Comparison of ENCODE assay signal across 9 cellular contexts in genomic region chr9:129944501-129945116, GRCh38.
DNase-seq lines count a peak whose midpoint lies in the region; ATAC-seq, FAIRE-seq and TF ChIP-seq lines count a peak whose summit lies in the region.
"Had no signal": no experiment of that assay in that cellular context is flagged by ENCODE, and none has a peak within 500 bp of the region (broad histone marks: within the 10 kb centered on the region; RNA-seq: fewer than 3 reads in every experiment).

No MANE protein-coding gene starts in this region.

- peaks cover 13% of the 10 kb centered on the region; the same call in 1 of the 2 replicates for H3F3A ChIP-seq in SU-DHL-6 (ENCODE audit: insufficient read depth)

- TF ChIP-seq EP300 in GM12878 (IDR thresholded peaks at IDR 0.05; ENCODE audit: borderline replicate concordance in 1 of 2, control insufficient read depth in 1 of 2, low read depth in 2 of 2, low read length in 2 of 2) = no peak

- CTCF ChIA-PET in CD4-positive, alpha-beta T cell (lab: Charles Lee) = interaction anchor here (0.7 to 2.1 kb wide), 5 partner anchors 19 to 94 kb away, joined by 3 to 7 read pairs (median 4); no protein-coding TSS in a partner anchor
- CTCF ChIA-PET in GM12878 (lab: Yijun Ruan, JAX) = no interaction called here

- TF ChIP-seq POLR2A in GM12878 (IDR thresholded peaks at IDR 0.05; ENCODE audit: low read depth, low read length) (0 out of 2 replicates have a peak, but pooled peaks have one; percentile 40), spleen (IDR thresholded peaks at IDR 0.05) (no peak)

- H4K20me1 ChIP-seq in SU-DHL-6 (ENCODE audit: low read depth, low read length) = 0 out of 2 replicates have a peak, but pooled peaks cover 4% of the 10 kb centered on the region
- no peaks in the 10 kb centered on the region for H4K20me1 ChIP-seq in GM12878 (ENCODE audit: control insufficient read depth, insufficient read depth)

- in situ Hi-C loops in GM12878 (cut with MboI) = no loop called here

- peaks cover 64% of the 10 kb centered on the region for H3K36me3 Mint-ChIP-seq in CD4-positive, alpha-beta T cell (ENCODE audit: low read depth)

- SMC1A ChIA-PET in GM12878 (lab: Charles Lee; ENCODE audit: uncharacterized antibody, unreplicated experiment) = interaction anchor here (0.7 to 1.4 kb wide), 3 partner anchors 11 to 56 kb away, joined by 3 to 4 read pairs (median 3); no protein-coding TSS in a partner anchor

- H3K36me3 ChIP-seq in SU-DHL-6 (ENCODE audit: low read length) = peaks cover 25% of the 10 kb centered on the region
- peaks cover 18 to 59% of the 10 kb centered on the region in 2 experiments for H3K36me3 ChIP-seq in GM12878 (ENCODE audit: control insufficient read depth in 2 of 2, insufficient read depth in 2 of 2, low read length in 1 of 2)
- H3K36me3 ChIP-seq in spleen = peaks cover 3 to 69% (median 12%) of the 10 kb centered on the region in 6 donors

- no peak overlapping the region for H3K4me2 ChIP-seq in SU-DHL-6 (ENCODE audit: low read depth, low read length, poor library complexity, severe bottlenecking)
- no peak overlapping the region for H3K4me2 ChIP-seq in GM12878 (ENCODE audit: control insufficient read depth, insufficient read depth)

- no peak overlapping the region for H3K9ac ChIP-seq in SU-DHL-6 (ENCODE audit: low read length)
- no peak overlapping the region for H3K9ac ChIP-seq in GM12878 (ENCODE audit: control insufficient read depth, insufficient read depth, low read length)

- H3K27me3 ChIP-seq in CD4-positive, alpha-beta T cell (ENCODE audit: control insufficient read depth, insufficient read depth, low read length) = no peaks in the 10 kb centered on the region
- no peaks in the 10 kb centered on the region for H3K27me3 ChIP-seq in SU-DHL-6 (ENCODE audit: low read length)
- H3K27me3 ChIP-seq in GM12878 (replicated peaks in 1 of 2; ENCODE audit: control insufficient read depth in 2 of 2, insufficient read depth in 2 of 2, low read length in 1 of 2) = no peaks in the 10 kb centered on the region
- no peaks in the 10 kb centered on the region for H3K27me3 ChIP-seq in spleen (replicated peaks in 1 of 7)
- no peaks in the 10 kb centered on the region for H3K27me3 ChIP-seq in foreskin keratinocyte

- peaks cover 67% of the 10 kb centered on the region for H3K4me1 Mint-ChIP-seq in CD4-positive, alpha-beta T cell (ENCODE audit: low read depth)

- H3K4me3 ChIP-seq in SU-DHL-6 (ENCODE audit: insufficient read depth, low read length, poor library complexity, severe bottlenecking) (no peak overlapping the region), GM12878 (no peak overlapping the region), spleen (peak overlapping the region in 1 of 8 donors; percentile 12)
- H3K4me3 ChIP-seq: HAP-1 had no signal

- H3K27me3 Mint-ChIP-seq in CD4-positive, alpha-beta T cell = no peaks in the 10 kb centered on the region

- no peaks in the 10 kb centered on the region for H3K9me2 ChIP-seq in SU-DHL-6 (replicated peaks; ENCODE audit: insufficient read depth, low read length)

- POLR2A ChIA-PET in CD4-positive, alpha-beta T cell (lab: Charles Lee) = interaction anchor here (0.7 to 3.6 kb wide), 21 partner anchors 8 to 109 kb away, joined by 3 to 43 read pairs (median 4); partner anchors contain the start of genes FNBP1 and GPR107
- POLR2A ChIA-PET in GM12878 (lab: Charles Lee) = interaction anchor here (0.7 to 1.0 kb wide), 2 partner anchors 11 to 48 kb away, joined by 3 read pairs; no protein-coding TSS in a partner anchor

- intact Hi-C loops in CD4-positive, alpha-beta T cell (cut with DNase I, micrococcal nuclease) = loop anchor here in 1 of 2 experiments (1.0 to 10.0 kb wide), 3 partner anchors 18 to 110 kb away; partner anchors contain the start of genes C9orf78 and USP20
- intact Hi-C loops in GM12878 (cut with micrococcal nuclease; ENCODE audit: unreplicated experiment) (no loop called here), spleen (cut with DNase I; ENCODE audit: low total_unique reads) (no loop called here)

- H3K9me3 Mint-ChIP-seq in CD4-positive, alpha-beta T cell = peaks cover 7% of the 10 kb centered on the region

- TF ChIP-seq CTCF in CD4-positive, alpha-beta T cell (IDR thresholded peaks at IDR 0.05) = no peak
- no peak for TF ChIP-seq CTCF in SU-DHL-6 (IDR thresholded peaks at IDR 0.05; ENCODE audit: insufficient read depth, low read length, poor library complexity, severe bottlenecking)
- TF ChIP-seq CTCF in GM12878 (IDR thresholded peaks at IDR 0.05 in 2 of 3, conservative IDR thresholded peaks at IDR 0.05 in 1 of 3; ENCODE audit: control insufficient read depth in 2 of 3, extremely low read depth in 1 of 3, insufficient read depth in 1 of 3, low read depth in 3 of 3, low read length in 3 of 3) = no peak
- peak in 9 of 11 experiments; percentile 13 to 70 (median 42) for TF ChIP-seq CTCF in spleen (IDR thresholded peaks at IDR 0.05 in 8 of 11, conservative IDR thresholded peaks at IDR 0.05 in 3 of 11)
- TF ChIP-seq CTCF in foreskin keratinocyte (conservative IDR thresholded peaks at IDR 0.05) = no peak

- RAD21 ChIA-PET in GM12878 (lab: Charles Lee; ENCODE audit: unreplicated experiment) = no interaction called here

- BruUV-seq in GM12878 (replicated peaks; lab: Mats Ljungman, UMichigan) = TSS peak; percentile 7

- no peaks in the 10 kb centered on the region for H3K4me1 ChIP-seq in GM12878 (ENCODE audit: control insufficient read depth, insufficient read depth, low read length)
- peaks cover 28 to 83% (median 44%) of the 10 kb centered on the region in 6 donors for H3K4me1 ChIP-seq in spleen
- H3K4me1 ChIP-seq in foreskin keratinocyte = no peaks in the 10 kb centered on the region

- WGBS in GM12878 (ENCODE audit: insufficient coverage, insufficient replicate concordance, low lambda C conversion rate, missing lambda C conversion rate) = 88% methylated on average over 4 of the region's 6 CpGs
- 46 to 72% (median 55%) methylated on average over 6 of the region's 6 CpGs for WGBS in spleen, 5 donors

- peak overlapping the region; percentile 58 for H3K27ac ChIP-seq in CD4-positive, alpha-beta T cell (ENCODE audit: low read depth, low read length)
- H3K27ac ChIP-seq in SU-DHL-6 (ENCODE audit: low read depth, low read length) (peak overlapping the region; percentile 43; the same call in 1 of the 2 replicates), GM12878 (ENCODE audit: control insufficient read depth, insufficient read depth) (no peak overlapping the region), spleen (peak overlapping the region; percentile 69 to 88 (median 84)), foreskin keratinocyte (no peak overlapping the region)

- peak overlapping the region; percentile 76 for H3K27ac Mint-ChIP-seq in CD4-positive, alpha-beta T cell

- no peak overlapping the region for H2AFZ ChIP-seq in SU-DHL-6 (ENCODE audit: low read depth, low read length, severe bottlenecking)
- H2AFZ ChIP-seq in GM12878 (ENCODE audit: control insufficient read depth, low read depth, low read length) = no peak overlapping the region

- peak overlapping the region; percentile 56 for H3K4me3 Mint-ChIP-seq in CD4-positive, alpha-beta T cell

- peak; percentile 90 for ATAC-seq in CD4-positive, alpha-beta T cell (ENCODE audit: poor library complexity)
- ATAC-seq in GM12878 (peak; percentile 58), foreskin keratinocyte (no peak), GM18873 (IDR thresholded peaks at IDR 0.05; ENCODE audit: low FRiP score, unreplicated experiment) (no peak)

- FAIRE-seq in GM12878 (lab: Jason Lieb, UNC) = no peak

- TF ChIP-seq RAD21 in GM12878 (IDR thresholded peaks at IDR 0.05; ENCODE audit: insufficient read depth, low read depth, low read length) = no peak

- DNase-seq in CD4-positive, alpha-beta T cell = peak in 9 of 10 experiments; percentile 22 to 54 (median 30)
- no peak for DNase-seq in GM12878 (ENCODE audit: low read depth, low spot score)
- no peak for DNase-seq in spleen
- DNase-seq in foreskin keratinocyte = no peak
- DNase-seq in HK-2 (ENCODE audit: unreplicated experiment) = no peak
- DNase-seq in SW 1271 (lab: John Stamatoyannopoulos, UW) = no peak

- H3K9me3 ChIP-seq in CD4-positive, alpha-beta T cell (ENCODE audit: control insufficient read depth, low read length) = no peaks in the 10 kb centered on the region
- H3K9me3 ChIP-seq in SU-DHL-6 (ENCODE audit: insufficient read depth, low read length) = peaks cover 12% of the 10 kb centered on the region; the same call in 1 of the 2 replicates
- peaks cover 11% of the 10 kb centered on the region for H3K9me3 ChIP-seq in GM12878 (replicated peaks; ENCODE audit: control insufficient read depth, insufficient read depth, low read length)
- peaks cover 0 to 16% (median 11%) of the 10 kb centered on the region in 8 donors for H3K9me3 ChIP-seq in spleen

- H3K79me2 ChIP-seq in SU-DHL-6 (ENCODE audit: insufficient read depth, low read length) (peaks cover 17% of the 10 kb centered on the region; the same call in 1 of the 2 replicates), GM12878 (ENCODE audit: control insufficient read depth, insufficient read depth, low read length) (peaks cover 51% of the 10 kb centered on the region)

TF ChIP-seq in GM12878, 131 proteins besides CTCF, POLR2A, EP300 and RAD21:
- TF ChIP-seq POU2F2 (IDR thresholded peaks at IDR 0.05; ENCODE audit: borderline replicate concordance, low read depth, low read length) (peak; percentile 38; the same call in 1 of the 3 replicates), FOS (IDR thresholded peaks at IDR 0.05; ENCODE audit: borderline replicate concordance, extremely low read depth, insufficient read length) (no peak)

Comparison
In these comparisons a context has a peak if more than half of its experiments do, and no peak if none do; other contexts are left out.
1. ATAC-seq: peak in CD4-positive, alpha-beta T cell (single experiment) and GM12878 (single experiment); none in foreskin keratinocyte (single experiment) and GM18873 (single experiment).
2. DNase-seq: peak in CD4-positive, alpha-beta T cell (9 of 10); none in GM12878 (single experiment), spleen (single experiment), foreskin keratinocyte (0 of 2), HK-2 (single experiment) and SW 1271 (0 of 2).
3. H3K27ac ChIP-seq: peak in CD4-positive, alpha-beta T cell (single experiment), SU-DHL-6 (single experiment) and spleen (8 of 8); none in GM12878 (single experiment) and foreskin keratinocyte (single experiment).
4. CTCF ChIP-seq: peak in spleen (9 of 11); none in CD4-positive, alpha-beta T cell (single experiment), SU-DHL-6 (single experiment), GM12878 (0 of 3) and foreskin keratinocyte (single experiment).